ENCODE assay signal across 20 cellular contexts in genomic region chr20:25503946-25504345, GRCh38.
DNase-seq lines count a peak whose midpoint lies in the region; ATAC-seq and TF ChIP-seq lines count a peak whose summit lies in the region.
"Had no signal": no experiment of that assay in that cellular context is flagged by ENCODE, and none has a peak within 500 bp of the region (broad histone marks: within the 10 kb centered on the region; RNA-seq: fewer than 3 reads in every experiment).

No MANE protein-coding gene starts in this region.

- no peaks in the 10 kb centered on the region for H3K27me3 ChIP-seq in ovary

- TF ChIP-seq EP300 in ovary (IDR thresholded peaks at IDR 0.05): no peak

- H3K36me3 Mint-ChIP-seq in T-cell: peaks cover 4% of the 10 kb centered on the region
- H3K36me3 Mint-ChIP-seq: IgD-negative memory B cell had no signal

- H3K27ac ChIP-seq in ovary: no peak overlapping the region
- H3K27ac ChIP-seq: 22Rv1, A549, C4-2B, GM23248 had no signal

- no peaks in the 10 kb centered on the region for H3K9me3 ChIP-seq in ovary
- H3K9me3 ChIP-seq: A549, Caco-2 had no signal

- DNase-seq in cardiac septum (ENCODE audit: low spot score): peak; percentile 62
- no peak for DNase-seq in left cardiac atrium
- peak; percentile 28 for DNase-seq in islet precursor cell
- DNase-seq in ovary: peak in 3 of 5 donors; percentile 25 to 73 (median 48)
- DNase-seq in OCI-M1 (lab: John Stamatoyannopoulos, UW): no peak
- no peak for DNase-seq in T-cell
- DNase-seq in DMS53 treated with DMSO at 0.1 percent for 48 hours (lab: John Stamatoyannopoulos, UW; ENCODE audit: unreplicated experiment): no peak
- DNase-seq: AML-193; Caco-2; CD4-positive, alpha-beta T cell; DMS79; GDM1; GM23248 had no signal

- H3K27me3 Mint-ChIP-seq in T-cell: no peaks in the 10 kb centered on the region
- H3K27me3 Mint-ChIP-seq: CD4-positive, alpha-beta T cell had no signal

- TF ChIP-seq POLR2A in ovary (IDR thresholded peaks at IDR 0.05): no peak

- H3K4me3 ChIP-seq in ovary: no peak overlapping the region
- H3K4me3 ChIP-seq: A549, GM23248 had no signal

- CTCF ChIA-PET in T-cell (lab: Charles Lee): no interaction called here

- no peak for TF ChIP-seq CTCF in ovary (IDR thresholded peaks at IDR 0.05)

- H3K4me1 ChIP-seq in ovary (ENCODE audit: insufficient read depth): peaks cover 6% of the 10 kb centered on the region
- H3K4me1 ChIP-seq: Caco-2 had no signal

- POLR2A ChIA-PET in T-cell (lab: Charles Lee): no interaction called here

- intact Hi-C loops in cardiac septum (cut with DNase I) (no loop called here), left cardiac atrium (cut with DNase I) (no loop called here), ovary (cut with DNase I) (loop anchor here in 2 of 4 donors (10.0 kb wide), 2 partner anchors 81 to 191 kb away; partner anchors contain the start of genes NINL (in 1 of the 2) and ZNF337 (in 1 of the 2))

- ATAC-seq in left cardiac atrium (no peak), GM18517 (IDR thresholded peaks at IDR 0.05; ENCODE audit: unreplicated experiment) (no peak), T-cell (replicated peaks in 1 of 4) (no peak)
- ATAC-seq: A549, HCT116, HepG2 had no signal

- no peak overlapping the region for H3K27ac Mint-ChIP-seq in T-cell
- H3K27ac Mint-ChIP-seq: CD4-positive, alpha-beta T cell had no signal

- H3K9me3 Mint-ChIP-seq in T-cell: peaks cover 0 to 2% (median 0%) of the 10 kb centered on the region in 3 donors
- H3K9me3 Mint-ChIP-seq: CD4-positive, alpha-beta T cell had no signal

- no peak overlapping the region for H3K4me3 Mint-ChIP-seq in T-cell
- H3K4me3 Mint-ChIP-seq: CD4-positive, alpha-beta T cell had no signal

- no peaks in the 10 kb centered on the region for H3K36me3 ChIP-seq in ovary

- 28 to 49% (median 43%) methylated on average over 12 of the region's 12 CpGs for WGBS in ovary, 3 donors

- H3K4me1 Mint-ChIP-seq in T-cell: no peaks in the 10 kb centered on the region

Comparison
In these comparisons a context has a peak if more than half of its experiments do, and no peak if none do; other contexts are left out.
1. DNase-seq: peak in cardiac septum (single experiment), islet precursor cell (single experiment) and ovary (3 of 5); none in left cardiac atrium (single experiment), OCI-M1 (single experiment), T-cell (0 of 34) and DMS53 treated with DMSO at 0.1 percent for 48 hours (single experiment).